1 cellular context compared by ENCODE assay signal in the genomic region with DNA sequence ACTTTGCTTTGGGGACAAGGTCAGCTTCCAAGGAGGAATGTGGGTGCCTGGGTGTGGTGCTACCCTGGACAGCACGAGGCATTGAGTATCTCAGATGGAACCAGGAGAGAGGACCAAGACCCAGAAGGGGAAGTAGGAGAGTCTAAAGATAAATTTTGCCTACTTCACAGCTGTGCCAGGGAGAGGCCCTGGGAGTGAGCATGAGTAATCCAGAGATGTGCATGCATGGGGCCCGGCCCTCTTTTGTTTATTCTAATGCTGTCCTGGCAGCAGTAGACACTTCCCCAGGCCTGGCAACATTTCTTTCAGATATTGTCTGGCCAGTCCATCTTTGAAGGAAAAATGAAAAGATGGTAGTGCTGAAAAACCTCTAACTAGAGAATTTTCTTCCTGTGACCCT.
A peak's percentile ranks its signal among the peaks of the same experiment; 100 is the strongest.
TF ChIP-seq lines count a peak whose summit lies in the region.

No MANE protein-coding gene starts in this region.

TF ChIP-seq in SK-N-SH, 30 proteins besides CTCF, POLR2A, EP300 and RAD21 (continued from another document):
- TF ChIP-seq, protein P1, sequence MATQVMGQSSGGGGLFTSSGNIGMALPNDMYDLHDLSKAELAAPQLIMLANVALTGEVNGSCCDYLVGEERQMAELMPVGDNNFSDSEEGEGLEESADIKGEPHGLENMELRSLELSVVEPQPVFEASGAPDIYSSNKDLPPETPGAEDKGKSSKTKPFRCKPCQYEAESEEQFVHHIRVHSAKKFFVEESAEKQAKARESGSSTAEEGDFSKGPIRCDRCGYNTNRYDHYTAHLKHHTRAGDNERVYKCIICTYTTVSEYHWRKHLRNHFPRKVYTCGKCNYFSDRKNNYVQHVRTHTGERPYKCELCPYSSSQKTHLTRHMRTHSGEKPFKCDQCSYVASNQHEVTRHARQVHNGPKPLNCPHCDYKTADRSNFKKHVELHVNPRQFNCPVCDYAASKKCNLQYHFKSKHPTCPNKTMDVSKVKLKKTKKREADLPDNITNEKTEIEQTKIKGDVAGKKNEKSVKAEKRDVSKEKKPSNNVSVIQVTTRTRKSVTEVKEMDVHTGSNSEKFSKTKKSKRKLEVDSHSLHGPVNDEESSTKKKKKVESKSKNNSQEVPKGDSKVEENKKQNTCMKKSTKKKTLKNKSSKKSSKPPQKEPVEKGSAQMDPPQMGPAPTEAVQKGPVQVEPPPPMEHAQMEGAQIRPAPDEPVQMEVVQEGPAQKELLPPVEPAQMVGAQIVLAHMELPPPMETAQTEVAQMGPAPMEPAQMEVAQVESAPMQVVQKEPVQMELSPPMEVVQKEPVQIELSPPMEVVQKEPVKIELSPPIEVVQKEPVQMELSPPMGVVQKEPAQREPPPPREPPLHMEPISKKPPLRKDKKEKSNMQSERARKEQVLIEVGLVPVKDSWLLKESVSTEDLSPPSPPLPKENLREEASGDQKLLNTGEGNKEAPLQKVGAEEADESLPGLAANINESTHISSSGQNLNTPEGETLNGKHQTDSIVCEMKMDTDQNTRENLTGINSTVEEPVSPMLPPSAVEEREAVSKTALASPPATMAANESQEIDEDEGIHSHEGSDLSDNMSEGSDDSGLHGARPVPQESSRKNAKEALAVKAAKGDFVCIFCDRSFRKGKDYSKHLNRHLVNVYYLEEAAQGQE (IDR thresholded peaks at IDR 0.05; ENCODE audit: low read depth, low read length) = peak; percentile 45; the same call in 1 of the 2 replicates
- TF ChIP-seq, protein P2, sequence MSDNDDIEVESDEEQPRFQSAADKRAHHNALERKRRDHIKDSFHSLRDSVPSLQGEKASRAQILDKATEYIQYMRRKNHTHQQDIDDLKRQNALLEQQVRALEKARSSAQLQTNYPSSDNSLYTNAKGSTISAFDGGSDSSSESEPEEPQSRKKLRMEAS (IDR thresholded peaks at IDR 0.05; ENCODE audit: low read depth) = 0 out of 2 replicates have a peak, but pooled peaks have one; percentile 16
